ENCODE assay signal across 18 cellular contexts in genomic region chr13:98529171-98529570, GRCh38. TPM values are rescaled to one million over a fixed set of nuclear protein-coding genes. Genes with fewer than 3 reads are reported as not detected.
DNase-seq lines count a peak whose midpoint lies in the region; ATAC-seq, FAIRE-seq and TF ChIP-seq lines count a peak whose summit lies in the region.
"Had no signal": no experiment of that assay in that cellular context is flagged by ENCODE, and none has a peak within 500 bp of the region (broad histone marks: within the 10 kb centered on the region; RNA-seq: fewer than 3 reads in every experiment).

No MANE protein-coding gene starts in this region.

- H3K9me3 ChIP-seq in left ventricle myocardium inferior (replicated peaks): no peaks in the 10 kb centered on the region
- H3K9me3 ChIP-seq in WERI-Rb-1 (ENCODE audit: severe bottlenecking): no peaks in the 10 kb centered on the region
- H3K9me3 ChIP-seq in HepG2 (ENCODE audit: low read length): no peaks in the 10 kb centered on the region
- no peaks in the 10 kb centered on the region for H3K9me3 ChIP-seq in testis
- H3K9me3 ChIP-seq: BE2C, gastroesophageal sphincter, prostate gland, transverse colon had no signal

- in situ Hi-C loops in HepG2 (cut with HindIII; ENCODE audit: extremely low pct_ligation_motif_present, low pct_unique_long_range_greater_than_20kb): no loop called here

- no peaks in the 10 kb centered on the region for H3K27me3 ChIP-seq in left ventricle myocardium inferior (ENCODE audit: low read depth)
- no peaks in the 10 kb centered on the region for H3K27me3 ChIP-seq in WERI-Rb-1 (ENCODE audit: insufficient read depth, low read depth, severe bottlenecking)
- no peaks in the 10 kb centered on the region; a peak in 1 of 5 replicates for H3K27me3 ChIP-seq in HepG2 (ENCODE audit: control insufficient read depth in 1 of 2, insufficient read depth in 2 of 2, low read length in 2 of 2)
- H3K27me3 ChIP-seq in testis: no peaks in the 10 kb centered on the region
- H3K27me3 ChIP-seq: BE2C, gastroesophageal sphincter, transverse colon had no signal

- no peak for TF ChIP-seq POLR2A in HepG2 (IDR thresholded peaks at IDR 0.05; ENCODE audit: insufficient read depth in 1 of 2, low read depth in 2 of 2, low read length in 2 of 2)
- no peak for TF ChIP-seq POLR2A in testis (IDR thresholded peaks at IDR 0.05)

- no peak for FAIRE-seq in HepG2 (lab: Jason Lieb, UNC)

- CTCF ChIA-PET in HepG2 (lab: Yijun Ruan, JAX; ENCODE audit: low intra/inter-chr PET ratio, low total read pairs): no interaction called here

- H3K27ac ChIP-seq in left ventricle myocardium inferior (replicated peaks): peak overlapping the region; percentile 15
- H3K27ac ChIP-seq in WERI-Rb-1: peak overlapping the region; percentile 20
- no peak overlapping the region for H3K27ac ChIP-seq in HepG2 (ENCODE audit: extremely low read length, insufficient read depth, low read length)
- H3K27ac ChIP-seq in testis: no peak overlapping the region
- H3K27ac ChIP-seq: gastroesophageal sphincter, prostate gland, transverse colon had no signal

- peaks cover 87% of the 10 kb centered on the region for H4K20me1 ChIP-seq in HepG2 (ENCODE audit: insufficient read depth, low read length)

- 99% methylated on average over 8 of the region's 8 CpGs for WGBS in HepG2 (ENCODE audit: low lambda C conversion rate)
- 81 to 83% methylated on average over 8 of the region's 8 CpGs for WGBS in testis, 2 donors

- ATAC-seq in left cardiac atrium (no peak), HepG2 (no peak)
- no peak for ATAC-seq in stimulated activated naive CD8-positive, alpha-beta T cell treated with anti-CD3 and anti-CD28 coated beads, Interleukin-15, amount 100 ng/mL, for 72 hours
- ATAC-seq: gastroesophageal sphincter had no signal

- DNase-seq in left ventricle myocardium inferior: no peak
- no peak for DNase-seq in left cardiac atrium
- peak; percentile 94 for DNase-seq in WERI-Rb-1
- DNase-seq in fibroblast of the aortic adventitia (ENCODE audit: low read depth): no peak
- no peak for DNase-seq in stimulated activated naive CD8-positive, alpha-beta T cell treated with anti-CD3 and anti-CD28 coated beads, Interleukin-15, amount 100 ng/mL, for 72 hours
- no peak for DNase-seq in HepG2 (ENCODE audit: low spot score)
- DNase-seq in A172 (ENCODE audit: low spot score): no peak
- no peak for DNase-seq in testis
- DNase-seq: BE2C, DMS 273 treated with DMSO at 0.1 percent for 48 hours, GF-D8, GOT3, NCI-H2081 treated with DMSO at 0.1 percent for 48 hours, NCI-H524 treated with DMSO at 0.1 percent for 48 hours, transverse colon had no signal

- no TSS peak for BruUV-seq in HepG2 (replicated peaks; lab: Mats Ljungman, UMichigan)

- intact Hi-C loops in left ventricle myocardium inferior (cut with micrococcal nuclease): no loop called here
- intact Hi-C loops in left cardiac atrium (cut with DNase I): no loop called here
- intact Hi-C loops in HepG2 (cut with micrococcal nuclease; ENCODE audit: unreplicated experiment): no loop called here
- intact Hi-C loops in testis (cut with DNase I; ENCODE audit: low total_unique reads): no loop called here

- peaks cover 89% of the 10 kb centered on the region for H3K4me1 ChIP-seq in left ventricle myocardium inferior
- H3K4me1 ChIP-seq in HepG2 (ENCODE audit: insufficient read depth, low read length): peaks cover 7% of the 10 kb centered on the region
- peaks cover 21% of the 10 kb centered on the region for H3K4me1 ChIP-seq in testis

- peaks cover 100% of the 10 kb centered on the region for H3K79me2 ChIP-seq in HepG2 (ENCODE audit: insufficient read depth, low read length)

- no peak for TF ChIP-seq RAD21 in HepG2 (CRISPR knock-in tag; IDR thresholded peaks at IDR 0.05)

- no peak overlapping the region for H3K9ac ChIP-seq in HepG2 (ENCODE audit: insufficient read depth, low read depth, low read length)

- POLR2A ChIA-PET in HepG2 (lab: Yijun Ruan, JAX): no interaction called here

- no peaks in the 10 kb centered on the region for H3K36me3 ChIP-seq in left ventricle myocardium inferior
- H3K36me3 ChIP-seq in WERI-Rb-1: peaks cover 5% of the 10 kb centered on the region
- peaks cover 3 to 13% of the 10 kb centered on the region in 2 experiments; a peak in 3 of 5 replicates for H3K36me3 ChIP-seq in HepG2 (replicated peaks in 1 of 2; ENCODE audit: control insufficient read depth in 1 of 2, insufficient read depth in 2 of 2, low read length in 2 of 2)
- H3K36me3 ChIP-seq in testis (ENCODE audit: low read depth, missing control alignments): no peaks in the 10 kb centered on the region
- H3K36me3 ChIP-seq: BE2C, gastroesophageal sphincter, prostate gland, transverse colon had no signal

- no peak overlapping the region for H3K4me2 ChIP-seq in HepG2 (ENCODE audit: low read depth, low read length)
- H3K4me2 ChIP-seq: smooth muscle cell had no signal

- H3K4me3 ChIP-seq in left ventricle myocardium inferior: no peak overlapping the region
- peak overlapping the region; percentile 9; the same call in 1 of the 2 replicates for H3K4me3 ChIP-seq in WERI-Rb-1 (ENCODE audit: low read depth, low read length)
- peak overlapping the region; percentile 3 for H3K4me3 ChIP-seq in fibroblast of the aortic adventitia (ENCODE audit: low read depth, low read length)
- H3K4me3 ChIP-seq in HepG2 (replicated peaks in 1 of 3; ENCODE audit: insufficient read depth in 1 of 3, low read depth in 2 of 3, low read length in 3 of 3): no peak overlapping the region
- H3K4me3 ChIP-seq in testis: no peak overlapping the region
- H3K4me3 ChIP-seq: gastroesophageal sphincter, prostate gland, smooth muscle cell, transverse colon had no signal

- H3K27ac Mint-ChIP-seq in stimulated activated naive CD8-positive, alpha-beta T cell treated with anti-CD3 and anti-CD28 coated beads, Interleukin-15, amount 100 ng/mL, for 72 hours: peak overlapping the region in 1 of 2 donors; percentile 90

- TF ChIP-seq CTCF in left ventricle myocardium inferior (IDR thresholded peaks at IDR 0.05; ENCODE audit: borderline replicate concordance) (no peak), WERI-Rb-1 (IDR thresholded peaks at IDR 0.05; ENCODE audit: low read depth, low read length) (no peak), fibroblast of the aortic adventitia (IDR thresholded peaks at IDR 0.05; ENCODE audit: insufficient read depth, low read length) (no peak), HepG2 (CRISPR knock-in tag; IDR thresholded peaks at IDR 0.05) (no peak), testis (IDR thresholded peaks at IDR 0.05) (no peak)

- H3K4me3 Mint-ChIP-seq in stimulated activated naive CD8-positive, alpha-beta T cell treated with anti-CD3 and anti-CD28 coated beads, Interleukin-15, amount 100 ng/mL, for 72 hours: peak overlapping the region; percentile 28 to 69

- no peaks in the 10 kb centered on the region for H3K27me3 Mint-ChIP-seq in stimulated activated naive CD8-positive, alpha-beta T cell treated with anti-CD3 and anti-CD28 coated beads, Interleukin-15, amount 100 ng/mL, for 72 hours

- H2AFZ ChIP-seq in HepG2 (ENCODE audit: low read length): no peak overlapping the region

- H3K9me3 Mint-ChIP-seq in stimulated activated naive CD8-positive, alpha-beta T cell treated with anti-CD3 and anti-CD28 coated beads, Interleukin-15, amount 100 ng/mL, for 72 hours: no peaks in the 10 kb centered on the region

- TF ChIP-seq EP300 in HepG2 (IDR thresholded peaks at IDR 0.05; ENCODE audit: low read depth in 2 of 2, low read length in 2 of 2): no peak
- no peak for TF ChIP-seq EP300 in HepG2 (CRISPR knock-in tag; IDR thresholded peaks at IDR 0.05; ENCODE audit: borderline replicate concordance)

- peaks cover 97% of the 10 kb centered on the region for H3K4me1 Mint-ChIP-seq in stimulated activated naive CD8-positive, alpha-beta T cell treated with anti-CD3 and anti-CD28 coated beads, Interleukin-15, amount 100 ng/mL, for 72 hours

RNA-seq across cellular contexts. Expression of gene STK24, which starts 47.7 kb away (rescaled TPM):
- total RNA-seq in left ventricle myocardium inferior (66.2 TPM), left cardiac atrium (10 to 100 TPM; 57.6 to 62.2 TPM), fibroblast of the aortic adventitia (ENCODE audit: low replicate concordance) (64.0 and 110 TPM in 2 replicates), HepG2 (2016; rRNA removed; fragmentation: Illumina TruSeq; extraction: Trizol) (73.0 and 78.3 TPM in 2 replicates), testis (100 to 1,000 TPM; 151 to 172 TPM)
- 61.3 and 71.1 TPM in 2 replicates for total RNA-seq in HepG2 (2016; cell fraction: cytosol; rRNA removed; fragmentation: Illumina TruSeq; extraction: Trizol; ENCODE audit: low read depth)
- 63.6 and 74.1 TPM in 2 replicates for total RNA-seq in HepG2 (2016; cell fraction: insoluble cytoplasmic fraction; rRNA removed; fragmentation: Illumina TruSeq; extraction: Trizol)
- total RNA-seq in HepG2 (2016; cell fraction: membrane; rRNA removed; fragmentation: Illumina TruSeq; extraction: Trizol): 126 and 128 TPM in 2 replicates
- total RNA-seq in HepG2 (2016; cell fraction: nucleus; rRNA removed; fragmentation: Illumina TruSeq; extraction: Trizol): 40.9 and 49.2 TPM in 2 replicates
- polyA plus RNA-seq in HepG2 (2011; rRNA removed) (43.3 and 51.3 TPM in 2 replicates), testis (ENCODE audit: insufficient read depth, low read depth, low replicate concordance) (97.4 TPM)
- polyA plus RNA-seq in HepG2 (2011; cell fraction: cytosol; rRNA removed): 44.0 and 59.6 TPM in 2 replicates
- polyA plus RNA-seq in HepG2 (2011; cell fraction: nucleus; rRNA removed): 38.4 and 41.3 TPM in 2 replicates
- polyA plus RNA-seq in HepG2 (2012): 102 and 104 TPM in 2 replicates
- 66.6 and 74.8 TPM in 2 replicates for polyA plus RNA-seq in HepG2 (2016; cell fraction: cytosol; fragmentation: Illumina TruSeq; extraction: Trizol; ENCODE audit: low read depth)
- 104 and 126 TPM in 2 replicates for polyA plus RNA-seq in HepG2 (2016; cell fraction: insoluble cytoplasmic fraction; fragmentation: Illumina TruSeq; extraction: Trizol; ENCODE audit: low read depth)
- polyA plus RNA-seq in HepG2 (2016; cell fraction: membrane; fragmentation: Illumina TruSeq; extraction: Trizol; ENCODE audit: low read depth): 140 and 148 TPM in 2 replicates
- polyA plus RNA-seq in HepG2 (2016; cell fraction: nucleus; fragmentation: Illumina TruSeq; extraction: Trizol; ENCODE audit: insufficient read depth, low read depth): 70.2 and 70.8 TPM in 2 replicates
- polyA minus RNA-seq in HepG2 (2011; rRNA and poly(A)+ RNA removed; ENCODE audit: low replicate concordance): 20.7 and 22.8 TPM in 2 replicates
- polyA minus RNA-seq in HepG2 (2011; cell fraction: cytosol; rRNA and poly(A)+ RNA removed): 32.6 and 40.5 TPM in 2 replicates
- polyA minus RNA-seq in HepG2 (2011; cell fraction: nucleus; rRNA and poly(A)+ RNA removed): 44.5 and 46.1 TPM in 2 replicates
- 105 and 121 TPM in 2 replicates for total RNA-seq in A172 (2014; rRNA removed; shearing (Covaris generic))

Comparison
In these comparisons a context has a peak if more than half of its experiments do, and no peak if none do; other contexts are left out.
1. H3K27ac ChIP-seq: peak in left ventricle myocardium inferior (single experiment) and WERI-Rb-1 (single experiment); none in HepG2 (single experiment) and testis (0 of 2).
2. H3K4me3 ChIP-seq: peak in WERI-Rb-1 (single experiment) and fibroblast of the aortic adventitia (single experiment); none in left ventricle myocardium inferior (single experiment), HepG2 (0 of 3) and testis (0 of 2).